In genomic region chr10:66228887-66229286, GRCh38 we compare ENCODE assay signal across 30 cellular contexts.
"Had no signal": no experiment of that assay in that cellular context is flagged by ENCODE, and none has a peak within 500 bp of the region (broad histone marks: within the 10 kb centered on the region; RNA-seq: fewer than 3 reads in every experiment).

No MANE protein-coding gene starts in this region.

- ATAC-seq: naive thymus-derived CD8-positive, alpha-beta T cell; natural killer cell treated with Interleukin-12 subunit alpha and Interleukin-12 subunit beta and Interleukin-15 and Interleukin-18, amount 100 ng/mL, for 72 hours; pancreas; right cardiac atrium; sciatic nerve; stimulated activated memory B cell treated with anti-CD40 and anti-IgM and Interleukin-4, amounts not matched to agents 10 μg/mL and 1 μg/mL and 100 μg/mL, for 72 hours; stimulated activated naive CD8-positive, alpha-beta T cell treated with anti-CD3 and anti-CD28 coated beads, Interleukin-15, amount 100 ng/mL, for 72 hours; stimulated activated naive CD8-positive, alpha-beta T cell treated with anti-CD3 and anti-CD28 coated beads, Interleukin-15, Interleukin-2, amounts not matched to agents 100 U/mL and 50 U/mL, for 24 hours had no signal

- H3K27me3 ChIP-seq: neutrophil, pancreas, spleen, thyroid gland, tibial nerve, vagina had no signal

- H3K4me3 ChIP-seq: pancreas, prostate gland, skin epidermis, smooth muscle cell, spleen, thoracic aorta, thyroid gland, tibial nerve, upper lobe of left lung, vagina had no signal

- DNase-seq: naive B cell; naive thymus-derived CD8-positive, alpha-beta T cell; nephron progenitor cell; nucleus accumbens; pancreas; retina; right cardiac atrium; spleen; stimulated activated CD4-positive, alpha-beta T cell treated with anti-CD3 and anti-CD28 coated beads, Interleukin-12 subunit alpha, Interleukin-12 subunit beta, amount 100 ng/mL, for 4 hours; stimulated activated CD4-positive, alpha-beta T cell treated with anti-CD3 and anti-CD28 coated beads, Interleukin-1b, Interleukin-23, amount 100 ng/mL, for 48 hours; stimulated activated CD4-positive, alpha-beta T cell treated with anti-CD3 and anti-CD28 coated beads, Interleukin-4, amount 100 ng/mL, for 1 hour; stimulated activated CD4-positive, alpha-beta T cell treated with anti-CD3 and anti-CD28 coated beads, Interleukin-4, amount 100 ng/mL, for 4 hours; stimulated activated CD8-positive, alpha-beta memory T cell treated with anti-CD3 and anti-CD28 coated beads, Interleukin-4, amount 100 ng/mL, for 48 hours; stimulated activated naive CD8-positive, alpha-beta T cell treated with anti-CD3 and anti-CD28 coated beads, Interleukin-15, amount 100 ng/mL, for 72 hours; stimulated activated naive CD8-positive, alpha-beta T cell treated with anti-CD3 and anti-CD28 coated beads, Interleukin-15, Interleukin-2, amounts not matched to agents 100 U/mL and 50 U/mL, for 24 hours; substantia nigra; thyroid gland; trophoblast cell; upper lobe of left lung had no signal

- H3K9me3 ChIP-seq: neutrophil, prostate gland, thyroid gland, vagina had no signal

- FAIRE-seq: urothelium cell line had no signal

- H3K36me3 ChIP-seq: neutrophil, pancreas, prostate gland, spleen, thoracic aorta, thyroid gland, tibial nerve, upper lobe of left lung, vagina had no signal

- H3K27ac ChIP-seq: neutrophil, pancreas, prostate gland, skin epidermis, spleen, thoracic aorta, thyroid gland, tibial nerve, upper lobe of left lung, vagina had no signal

- H3K4me1 ChIP-seq: pancreas, prostate gland, spleen, thyroid gland, tibial nerve, upper lobe of left lung, vagina had no signal

- H3K4me2 ChIP-seq: smooth muscle cell had no signal
